Comparison of ENCODE assay signal across 1 cellular context in genomic region chr6:133959667-133960368, GRCh38.
A peak's percentile ranks its signal among the peaks of the same experiment; 100 is the strongest.
TF ChIP-seq lines count a peak whose summit lies in the region.

No MANE protein-coding gene starts in this region.

TF ChIP-seq in K562, 482 proteins besides CTCF, POLR2A, EP300 and RAD21 (continued from another document and continues in another):
- TF ChIP-seq CHD7 (IDR thresholded peaks at IDR 0.05; ENCODE audit: low read depth, low read length) (no peak), SRSF3 (IDR thresholded peaks at IDR 0.05; ENCODE audit: insufficient read depth, low read length) (no peak), NFIC (IDR thresholded peaks at IDR 0.05) (peak; percentile 48; the same call in 1 of the 2 replicates), ATF7 (IDR thresholded peaks at IDR 0.05) (no peak), DACH1 (IDR thresholded peaks at IDR 0.05; ENCODE audit: partially characterized antibody) (peak; percentile 84), ZNF407 (IDR thresholded peaks at IDR 0.05; ENCODE audit: low read depth) (no peak), ZNF41 (CRISPR knock-in tag; conservative IDR thresholded peaks at IDR 0.05) (no peak), FOXK2 (conservative IDR thresholded peaks at IDR 0.05 in 1 of 2, IDR thresholded peaks at IDR 0.05 in 1 of 2; ENCODE audit: low read depth in 2 of 2) (no peak), ZKSCAN8 (CRISPR knock-in tag; IDR thresholded peaks at IDR 0.05) (no peak), RBM25 (IDR thresholded peaks at IDR 0.05; ENCODE audit: low read depth, low read length, severe bottlenecking) (no peak), MEF2A (IDR thresholded peaks at IDR 0.05; ENCODE audit: control insufficient read depth, low read depth, low read length) (no peak), LEF1 (IDR thresholded peaks at IDR 0.05) (no peak), REST (CRISPR knock-in tag; IDR thresholded peaks at IDR 0.05; ENCODE audit: low read depth) (no peak), ZNF354B (CRISPR knock-in tag; IDR thresholded peaks at IDR 0.05) (no peak), MNT (conservative IDR thresholded peaks at IDR 0.05) (no peak), BDP1 (IDR thresholded peaks at IDR 0.05; ENCODE audit: insufficient read depth, insufficient read length) (no peak), NR4A1 (CRISPR knock-in tag; IDR thresholded peaks at IDR 0.05) (no peak), NR4A1 (tag; IDR thresholded peaks at IDR 0.05) (no peak), CREB5 (CRISPR knock-in tag; IDR thresholded peaks at IDR 0.05) (no peak), TCF3 (CRISPR knock-in tag; IDR thresholded peaks at IDR 0.05) (peak; percentile 85), PRMT5 (CRISPR knock-in tag; IDR thresholded peaks at IDR 0.05) (no peak), NR1H2 (CRISPR knock-in tag; IDR thresholded peaks at IDR 0.05) (no peak), HNRNPLL (IDR thresholded peaks at IDR 0.05; ENCODE audit: low read depth, low read length, poor library complexity, severe bottlenecking) (no peak), LCOR (CRISPR knock-in tag; IDR thresholded peaks at IDR 0.05) (peak; percentile 46; the same call in 1 of the 2 replicates), POLR3A (IDR thresholded peaks at IDR 0.05; ENCODE audit: borderline replicate concordance, extremely low read depth, insufficient read depth, insufficient read length) (no peak), TRIM24 (IDR thresholded peaks at IDR 0.05) (peak in 1 of 2 experiments; percentile 35; a peak in 2 of 4 replicates), ZNF165 (CRISPR knock-in tag; IDR thresholded peaks at IDR 0.05; ENCODE audit: borderline replicate concordance) (no peak), ZFP36 (IDR thresholded peaks at IDR 0.05; ENCODE audit: low read depth, low read length, partially characterized antibody) (no peak), MYNN (IDR thresholded peaks at IDR 0.05) (no peak), MYNN (CRISPR knock-in tag; IDR thresholded peaks at IDR 0.05) (no peak), FOXK1 (CRISPR knock-in tag; IDR thresholded peaks at IDR 0.05; ENCODE audit: borderline replicate concordance) (no peak), HSF4 (CRISPR knock-in tag; IDR thresholded peaks at IDR 0.05; ENCODE audit: borderline replicate concordance) (no peak), FOSL1 (tag; conservative IDR thresholded peaks at IDR 0.05) (peak; percentile 62), CCNT2 (IDR thresholded peaks at IDR 0.05; ENCODE audit: borderline replicate concordance, extremely low read depth, insufficient read length, low read depth, low read length) (no peak)
